Comparison of ENCODE assay signal across 1 cellular context in the genomic region with DNA sequence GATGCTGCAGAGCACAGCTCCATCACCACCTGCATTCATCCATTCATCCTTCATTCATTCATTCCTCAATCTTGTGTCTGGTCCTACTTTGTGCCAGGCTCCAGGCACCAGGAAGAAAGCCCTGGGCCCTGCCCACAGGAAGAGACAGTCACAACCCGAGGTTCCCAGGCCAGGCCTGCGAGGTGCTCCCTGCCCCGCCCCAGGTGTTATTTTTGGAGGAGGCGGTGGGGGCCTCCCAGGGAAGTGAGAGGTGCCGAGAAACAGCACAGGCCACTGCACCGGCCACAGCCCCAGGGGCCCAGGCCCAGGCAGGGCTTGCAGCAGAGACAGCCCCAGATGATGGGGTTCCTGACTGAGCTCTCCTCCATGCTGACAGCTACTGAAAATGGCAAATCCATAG.
TF ChIP-seq lines count a peak whose summit lies in the region.

No MANE protein-coding gene starts in this region.

TF ChIP-seq in HepG2, 621 proteins besides CTCF, POLR2A, EP300 and RAD21:
- TF ChIP-seq EHMT2 (IDR thresholded peaks at IDR 0.05; ENCODE audit: borderline replicate concordance, low read depth, low read length): no peak
- TF ChIP-seq, protein P1, sequence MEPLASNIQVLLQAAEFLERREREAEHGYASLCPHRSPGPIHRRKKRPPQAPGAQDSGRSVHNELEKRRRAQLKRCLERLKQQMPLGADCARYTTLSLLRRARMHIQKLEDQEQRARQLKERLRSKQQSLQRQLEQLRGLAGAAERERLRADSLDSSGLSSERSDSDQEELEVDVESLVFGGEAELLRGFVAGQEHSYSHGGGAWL (CRISPR knock-in tag; IDR thresholded peaks at IDR 0.05): no peak
- TF ChIP-seq MYNN (CRISPR knock-in tag; IDR thresholded peaks at IDR 0.05; ENCODE audit: low read depth): no peak
- TF ChIP-seq ZNF547 (CRISPR knock-in tag; IDR thresholded peaks at IDR 0.05): no peak
- no peak for TF ChIP-seq DR1 (CRISPR knock-in tag; IDR thresholded peaks at IDR 0.05)
- TF ChIP-seq, protein P2, sequence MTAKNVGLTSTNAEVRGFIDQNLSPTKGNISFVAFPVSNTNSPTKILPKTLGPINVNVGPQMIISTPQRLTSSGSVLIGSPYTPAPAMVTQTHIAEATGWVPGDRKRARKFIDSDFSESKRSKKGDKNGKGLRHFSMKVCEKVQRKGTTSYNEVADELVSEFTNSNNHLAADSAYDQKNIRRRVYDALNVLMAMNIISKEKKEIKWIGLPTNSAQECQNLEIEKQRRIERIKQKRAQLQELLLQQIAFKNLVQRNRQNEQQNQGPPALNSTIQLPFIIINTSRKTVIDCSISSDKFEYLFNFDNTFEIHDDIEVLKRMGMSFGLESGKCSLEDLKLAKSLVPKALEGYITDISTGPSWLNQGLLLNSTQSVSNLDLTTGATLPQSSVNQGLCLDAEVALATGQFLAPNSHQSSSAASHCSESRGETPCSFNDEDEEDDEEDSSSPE (CRISPR knock-in tag; IDR thresholded peaks at IDR 0.05): no peak
- no peak for TF ChIP-seq ZNF564 (CRISPR knock-in tag; IDR thresholded peaks at IDR 0.05)
- no peak for TF ChIP-seq ARNT (IDR thresholded peaks at IDR 0.05)
- no peak for TF ChIP-seq SMARCC2 (IDR thresholded peaks at IDR 0.05)
- TF ChIP-seq RBFOX2 (IDR thresholded peaks at IDR 0.05; ENCODE audit: low read depth, low read length): no peak
- TF ChIP-seq ZNF776 (CRISPR knock-in tag; IDR thresholded peaks at IDR 0.05): no peak
